In the genomic region with DNA sequence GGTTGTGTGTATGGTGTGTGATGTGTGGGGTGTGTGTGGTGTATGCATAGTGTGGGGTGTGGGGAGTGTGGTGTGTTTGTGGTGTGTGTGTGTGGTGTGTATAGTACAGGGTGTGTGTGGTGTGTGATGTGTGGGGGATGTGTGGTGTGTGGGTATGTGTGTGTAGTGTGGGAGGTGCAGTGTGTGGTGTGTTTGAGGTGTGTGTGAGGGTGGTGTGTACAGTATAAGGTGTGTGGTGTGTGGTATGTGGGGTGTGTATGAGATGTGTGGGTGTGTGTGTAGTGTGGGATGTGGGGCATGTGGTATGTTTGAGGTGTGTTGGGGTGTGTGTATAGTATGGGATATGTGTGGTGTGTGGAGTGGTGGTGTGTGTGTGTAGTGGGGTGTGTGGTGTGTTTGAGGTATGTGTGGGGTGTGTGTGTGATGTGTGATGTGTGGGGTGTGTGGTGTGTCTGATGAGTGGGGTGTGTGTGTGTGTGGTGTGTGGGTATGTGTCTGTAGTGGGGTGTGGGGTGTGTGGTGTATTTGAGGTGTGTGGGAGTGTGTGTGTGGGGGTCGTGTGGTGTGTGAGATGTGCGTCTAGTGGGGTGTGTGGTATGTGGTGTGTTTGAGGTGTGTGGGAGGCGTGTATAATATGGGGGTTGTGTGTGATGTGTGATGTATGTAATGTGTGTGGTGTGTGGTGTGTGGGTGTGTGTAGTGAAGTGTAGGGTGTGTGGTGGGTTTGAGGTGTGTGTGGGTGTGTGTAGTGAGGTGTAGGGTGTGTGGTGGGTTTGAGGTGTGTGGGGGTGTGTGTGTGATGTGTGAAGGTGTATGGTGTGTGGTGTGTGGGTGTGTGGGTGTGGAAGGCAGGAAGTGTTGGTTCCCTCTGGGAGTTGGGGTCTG, we compare ENCODE assay signal across 1 cellular context.
A peak's percentile ranks its signal among the peaks of the same experiment; 100 is the strongest.
TF ChIP-seq lines count a peak whose summit lies in the region.

No MANE protein-coding gene starts in this region.

TF ChIP-seq in K562, 482 proteins besides CTCF, POLR2A, EP300 and RAD21:
- TF ChIP-seq PHF20 (IDR thresholded peaks at IDR 0.05; ENCODE audit: partially characterized antibody) (peak; percentile 64), TRIM24 (IDR thresholded peaks at IDR 0.05) (peak in 1 of 2 experiments; percentile 15; a peak in 1 of 4 replicates), ZNF668 (CRISPR knock-in tag; IDR thresholded peaks at IDR 0.05) (no peak), DPF2 (IDR thresholded peaks at IDR 0.05) (0 out of 2 replicates have a peak, but pooled peaks have one; percentile 39), LARP7 (IDR thresholded peaks at IDR 0.05) (0 out of 2 replicates have a peak, but pooled peaks have one; percentile 43), TSC22D4 (tag; IDR thresholded peaks at IDR 0.05) (0 out of 2 replicates have a peak, but pooled peaks have one; percentile 26), EGR1 (conservative IDR thresholded peaks at IDR 0.05) (peak; percentile 90), HDAC1 (IDR thresholded peaks at IDR 0.05) (peak in 1 of 2 experiments; percentile 32; a peak in 1 of 4 replicates), ADNP (tag; IDR thresholded peaks at IDR 0.05) (peak; percentile 22; the same call in 1 of the 2 replicates), CBFA2T2 (conservative IDR thresholded peaks at IDR 0.05) (no peak), TARDBP (IDR thresholded peaks at IDR 0.05) (no peak)
- TF ChIP-seq, protein P1, sequence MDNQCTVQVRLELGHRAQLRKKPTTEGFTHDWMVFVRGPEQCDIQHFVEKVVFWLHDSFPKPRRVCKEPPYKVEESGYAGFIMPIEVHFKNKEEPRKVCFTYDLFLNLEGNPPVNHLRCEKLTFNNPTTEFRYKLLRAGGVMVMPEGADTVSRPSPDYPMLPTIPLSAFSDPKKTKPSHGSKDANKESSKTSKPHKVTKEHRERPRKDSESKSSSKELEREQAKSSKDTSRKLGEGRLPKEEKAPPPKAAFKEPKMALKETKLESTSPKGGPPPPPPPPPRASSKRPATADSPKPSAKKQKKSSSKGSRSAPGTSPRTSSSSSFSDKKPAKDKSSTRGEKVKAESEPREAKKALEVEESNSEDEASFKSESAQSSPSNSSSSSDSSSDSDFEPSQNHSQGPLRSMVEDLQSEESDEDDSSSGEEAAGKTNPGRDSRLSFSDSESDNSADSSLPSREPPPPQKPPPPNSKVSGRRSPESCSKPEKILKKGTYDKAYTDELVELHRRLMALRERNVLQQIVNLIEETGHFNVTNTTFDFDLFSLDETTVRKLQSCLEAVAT (IDR thresholded peaks at IDR 0.05), result 0 out of 4 replicates have a peak, but pooled peaks of 1 of the 2 experiments have one; percentile 49
